ENCODE assay signal across 10 cellular contexts in genomic region chr15:59960318-59960717, GRCh38. TPM values are rescaled to one million over a fixed set of nuclear protein-coding genes. Genes with fewer than 3 reads are reported as not detected.
"Had no signal": no experiment of that assay in that cellular context is flagged by ENCODE, and none has a peak within 500 bp of the region (broad histone marks: within the 10 kb centered on the region; RNA-seq: fewer than 3 reads in every experiment).

No MANE protein-coding gene starts in this region.

- H3K27ac ChIP-seq: HL-60, KMS-11 had no signal

- ATAC-seq: HepG2, K562 had no signal

- DNase-seq: IMR-90, KBM-7, KG1 had no signal

- H3K27ac Mint-ChIP-seq: IgD-negative memory B cell had no signal

- H3K4me3 ChIP-seq: K562 had no signal

RNA-seq across cellular contexts. Expression of gene FOXB1, which starts 43.8 kb away (rescaled TPM):
- total RNA-seq: HepG2, HT-29, HT1080, IMR-90, K562 had no signal
